Comparison of ENCODE assay signal across 35 cellular contexts in genomic region chr17:81148571-81148970, GRCh38. TPM values are rescaled to one million over a fixed set of nuclear protein-coding genes. Genes with fewer than 3 reads are reported as not detected.
"Had no signal": no experiment of that assay in that cellular context is flagged by ENCODE, and none has a peak within 500 bp of the region (broad histone marks: within the 10 kb centered on the region; RNA-seq: fewer than 3 reads in every experiment).

No MANE protein-coding gene starts in this region.

- H3K36me3 ChIP-seq: esophagus squamous epithelium, heart right ventricle, upper lobe of left lung had no signal

- H3K4me3 ChIP-seq: body of pancreas, esophagus squamous epithelium, heart right ventricle, upper lobe of left lung had no signal

- DNase-seq: activated CD4-positive, alpha-beta T cell treated with anti-CD3 and anti-CD28 coated beads for 4 hours; activated CD4-positive, alpha-beta T cell treated with anti-CD3 and anti-CD28 coated beads, Interleukin-2, amount 50 U/mL, for 48 hours; activated CD8-positive, alpha-beta memory T cell treated with anti-CD3 and anti-CD28 coated beads for 24 hours; activated gamma-delta T cell; activated naive CD4-positive, alpha-beta T cell treated with anti-CD3 and anti-CD28 coated beads, Interleukin-2, amount 50 U/mL, for 16 hours; anterior cingulate cortex; effector CD8-positive, alpha-beta T cell; esophagus squamous epithelium; foreskin melanocyte; heart right ventricle; midbrain; naive thymus-derived CD4-positive, alpha-beta T cell; posterior cingulate gyrus; stimulated activated CD4-positive, alpha-beta T cell treated with anti-CD3 and anti-CD28 coated beads, Interleukin-12 subunit alpha, Interleukin-12 subunit beta, amount 100 ng/mL, for 4 hours; stimulated activated CD4-positive, alpha-beta T cell treated with anti-CD3 and anti-CD28 coated beads, Interleukin-4, amount 100 ng/mL, for 24 hours; stimulated activated naive CD8-positive, alpha-beta T cell treated with anti-CD3 and anti-CD28 coated beads, Interleukin-15, amount 100 ng/mL, for 72 hours; substantia nigra had no signal

- ATAC-seq: body of pancreas; stimulated activated naive CD8-positive, alpha-beta T cell treated with anti-CD3 and anti-CD28 coated beads, Interleukin-15, amount 100 ng/mL, for 72 hours had no signal

- H3K4me1 ChIP-seq: body of pancreas, esophagus squamous epithelium had no signal

- FAIRE-seq: colon, endometrium, TTC549 had no signal

- H3K27ac ChIP-seq: body of pancreas, epithelial cell of prostate, esophagus squamous epithelium, VCaP had no signal

- H3K27me3 ChIP-seq: body of pancreas, heart right ventricle, upper lobe of left lung had no signal

- H3K9me3 ChIP-seq: body of pancreas, esophagus squamous epithelium, heart right ventricle, upper lobe of left lung had no signal

RNA-seq across cellular contexts. Expression of gene PVALEF, which starts 16.7 kb away (rescaled TPM):
- total RNA-seq: activated T-helper 1 cell treated with anti-CD3 and anti-CD28 coated beads, Interleukin-12 subunit alpha, Interleukin-12 subunit beta, Interleukin-2, Interleukin-4 antibody, amounts not matched to agents 30 ng/mL and 10 ng/mL and 1 ng/mL, durations not matched to agents 14 hours and 24 hours and 36 hours; body of pancreas; dermis microvascular lymphatic vessel endothelial cell; esophagus squamous epithelium; glomerular endothelial cell; heart right ventricle; kidney epithelial cell; lower leg skin; naive thymus-derived CD4-positive, alpha-beta T cell; neural crest cell; osteoblast; right cardiac atrium; skeletal muscle tissue; T-helper 1 cell treated with Interleukin-12 subunit alpha and Interleukin-12 subunit beta and Interleukin-4 antibody, amounts not matched to agents 30 ng/mL and 1 ng/mL, for 36 hours; upper lobe of left lung had no signal
- polyA plus RNA-seq: adipose tissue; heart right ventricle; naive thymus-derived CD4-positive, alpha-beta T cell; right cardiac atrium had no signal

RNA-seq across cellular contexts. Expression of gene AATK, which starts 17.4 kb away (rescaled TPM):
- polyA plus RNA-seq: naive thymus-derived CD4-positive, alpha-beta T cell had no signal
